ENCODE assay signal across 15 cellular contexts in genomic region chr4:101236097-101236496, GRCh38.
"Had no signal": no experiment of that assay in that cellular context is flagged by ENCODE, and none has a peak within 500 bp of the region (broad histone marks: within the 10 kb centered on the region; RNA-seq: fewer than 3 reads in every experiment).

No MANE protein-coding gene starts in this region.

- H3K27me3 ChIP-seq: ascending aorta, esophagus muscularis mucosa, heart left ventricle, left lung, ovary, thyroid gland, uterus had no signal

- H3K9me3 Mint-ChIP-seq: neural crest cell had no signal

- DNase-seq: activated CD4-positive, alpha-beta T cell treated with anti-CD3 and anti-CD28 coated beads for 4 hours; activated CD8-positive, alpha-beta memory T cell treated with anti-CD3 and anti-CD28 coated beads, Interleukin-2, amount 50 U/mL, for 48 hours; activated CD8-positive, alpha-beta T cell treated with anti-CD3 and anti-CD28 coated beads, Interleukin-2, amount 10 ng/mL, durations not matched to agents 7 days and 5 days; activated naive CD4-positive, alpha-beta T cell; heart left ventricle; left lung; ovary; retina; small intestine; T-helper 9 cell; thyroid gland; uterus had no signal

- ATAC-seq: activated CD8-positive, alpha-beta T cell treated with anti-CD3 and anti-CD28 coated beads, Interleukin-2, amount 10 ng/mL, durations not matched to agents 7 days and 5 days; heart left ventricle; left lung had no signal

- H3K4me1 ChIP-seq: uterus had no signal

- H3K27ac ChIP-seq: ascending aorta, esophagus muscularis mucosa, heart left ventricle, left lung, ovary, thyroid gland, uterus had no signal

- H3K4me3 Mint-ChIP-seq: activated CD8-positive, alpha-beta T cell treated with anti-CD3 and anti-CD28 coated beads, Interleukin-2, amount 10 ng/mL, durations not matched to agents 7 days and 5 days; neural crest cell had no signal

- H3K36me3 ChIP-seq: ascending aorta, esophagus muscularis mucosa, heart left ventricle, left lung, ovary, thyroid gland, uterus had no signal

- H3K27ac Mint-ChIP-seq: activated CD8-positive, alpha-beta T cell treated with anti-CD3 and anti-CD28 coated beads, Interleukin-2, amount 10 ng/mL, durations not matched to agents 7 days and 5 days had no signal

- H3K9me3 ChIP-seq: ascending aorta, esophagus muscularis mucosa, heart left ventricle, left lung, ovary, thyroid gland, uterus had no signal

- H3K4me3 ChIP-seq: ascending aorta, esophagus muscularis mucosa, heart left ventricle, left lung, ovary, thyroid gland, uterus had no signal
